Comparison of ENCODE assay signal across 8 cellular contexts in genomic region chr7:35519971-35520809, GRCh38.
DNase-seq lines count a peak whose midpoint lies in the region; ATAC-seq and TF ChIP-seq lines count a peak whose summit lies in the region.

No MANE protein-coding gene starts in this region.

- WGBS in hepatocyte (ENCODE audit: low lambda C conversion rate, missing lambda C conversion rate), result 37% methylated on average over 14 of the region's 14 CpGs

- no peaks in the 10 kb centered on the region for H3F3A ChIP-seq in SU-DHL-6 (ENCODE audit: insufficient read depth)

- H3K27me3 ChIP-seq in SU-DHL-6 (ENCODE audit: low read length) (no peaks in the 10 kb centered on the region), hepatocyte (peaks cover 16% of the 10 kb centered on the region)

- no peaks in the 10 kb centered on the region for H3K9me2 ChIP-seq in SU-DHL-6 (replicated peaks; ENCODE audit: insufficient read depth, low read length)
- no peaks in the 10 kb centered on the region for H3K9me2 ChIP-seq in hepatocyte (replicated peaks; ENCODE audit: insufficient read depth)

- no peaks in the 10 kb centered on the region for H4K20me1 ChIP-seq in SU-DHL-6 (ENCODE audit: low read depth, low read length)
- no peaks in the 10 kb centered on the region for H4K20me1 ChIP-seq in hepatocyte (ENCODE audit: insufficient read depth, poor library complexity, severe bottlenecking)

- H3K4me3 ChIP-seq in SU-DHL-6 (ENCODE audit: insufficient read depth, low read length, poor library complexity, severe bottlenecking), result no peak overlapping the region
- H3K4me3 ChIP-seq in hepatocyte, result no peak overlapping the region

- H3K27ac ChIP-seq in 22Rv1 (no peak overlapping the region), SU-DHL-6 (ENCODE audit: low read depth, low read length) (no peak overlapping the region), hepatocyte (no peak overlapping the region)

- H3K4me1 ChIP-seq in hepatocyte (ENCODE audit: insufficient read depth), result no peaks in the 10 kb centered on the region

- H2AFZ ChIP-seq in SU-DHL-6 (ENCODE audit: low read depth, low read length, severe bottlenecking) (peak overlapping the region; percentile 36), hepatocyte (no peak overlapping the region)

- peak overlapping the region; percentile 23 for H3K4me2 ChIP-seq in SU-DHL-6 (ENCODE audit: low read depth, low read length, poor library complexity, severe bottlenecking)
- H3K4me2 ChIP-seq in hepatocyte, result no peak overlapping the region

- peak; percentile 95 for TF ChIP-seq CTCF in 22Rv1 (IDR thresholded peaks at IDR 0.05)
- peak; percentile 87 for TF ChIP-seq CTCF in GM12872 (IDR thresholded peaks at IDR 0.05; ENCODE audit: insufficient read depth, low read depth, low read length)
- TF ChIP-seq CTCF in SU-DHL-6 (IDR thresholded peaks at IDR 0.05; ENCODE audit: insufficient read depth, low read length, poor library complexity, severe bottlenecking), result peak; percentile 93
- TF ChIP-seq CTCF in hepatocyte (IDR thresholded peaks at IDR 0.05; ENCODE audit: poor library complexity), result peak; percentile 90

- H3K36me3 ChIP-seq in SU-DHL-6 (ENCODE audit: low read length) (no peaks in the 10 kb centered on the region), hepatocyte (replicated peaks; ENCODE audit: insufficient read depth, low read depth) (no peaks in the 10 kb centered on the region)

- no peaks in the 10 kb centered on the region for H3K79me2 ChIP-seq in SU-DHL-6 (ENCODE audit: insufficient read depth, low read length)
- H3K79me2 ChIP-seq in hepatocyte, result no peaks in the 10 kb centered on the region

- H3K9me3 ChIP-seq in SU-DHL-6 (ENCODE audit: insufficient read depth, low read length) (no peaks in the 10 kb centered on the region), hepatocyte (ENCODE audit: low read depth) (no peaks in the 10 kb centered on the region)

- DNase-seq in NCI-H1105 treated with DMSO at 0.1 percent for 48 hours (lab: John Stamatoyannopoulos, UW) (peak; percentile 70), astrocyte of the hippocampus (ENCODE audit: low read depth, low spot score) (peak; percentile 81), hepatocyte (ENCODE audit: low spot score) (peak; percentile 90), smooth muscle cell of the brain vasculature (ENCODE audit: low read depth, low spot score) (peak; percentile 18)

- H3K9ac ChIP-seq in SU-DHL-6 (ENCODE audit: low read length), result no peak overlapping the region

- ATAC-seq in HG02763 (IDR thresholded peaks at IDR 0.05; ENCODE audit: unreplicated experiment), result peak; percentile 70

Comparison
In these comparisons a context has a peak if more than half of its experiments do, and no peak if none do; other contexts are left out.
1. DNase-seq: peak in every context shown above with its lines; median percentile 90 in hepatocyte; 81 in astrocyte of the hippocampus; 70 in NCI-H1105 treated with DMSO at 0.1 percent for 48 hours; 18 in smooth muscle cell of the brain vasculature.